In genomic region chr5:12313602-12314001, GRCh38 we compare ENCODE assay signal across 24 cellular contexts.
DNase-seq lines count a peak whose midpoint lies in the region; ATAC-seq lines count a peak whose summit lies in the region.
"Had no signal": no experiment of that assay in that cellular context is flagged by ENCODE, and none has a peak within 500 bp of the region (broad histone marks: within the 10 kb centered on the region; RNA-seq: fewer than 3 reads in every experiment).

No MANE protein-coding gene starts in this region.

- intact Hi-C loops in right cardiac atrium (cut with DNase I), result no loop called here

- peak; percentile 58 for ATAC-seq in GM18867 (IDR thresholded peaks at IDR 0.05; ENCODE audit: unreplicated experiment)
- ATAC-seq in GM21717 (IDR thresholded peaks at IDR 0.05; ENCODE audit: unreplicated experiment), result peak; percentile 61
- peak; percentile 57 for ATAC-seq in HG03064 (IDR thresholded peaks at IDR 0.05; ENCODE audit: low read depth, unreplicated experiment)
- peak; percentile 59 for ATAC-seq in HG03571 (IDR thresholded peaks at IDR 0.05; ENCODE audit: unreplicated experiment)
- no peak for ATAC-seq in right cardiac atrium
- ATAC-seq: activated CD8-positive, alpha-beta T cell treated with anti-CD3 and anti-CD28 coated beads, Interleukin-2, amount 10 ng/mL, durations not matched to agents 7 days and 5 days; naive thymus-derived CD4-positive, alpha-beta T cell; stimulated activated naive CD8-positive, alpha-beta T cell treated with anti-CD3 and anti-CD28 coated beads, Interleukin-15, amount 100 ng/mL, for 72 hours had no signal

- no peaks in the 10 kb centered on the region for H3K4me1 ChIP-seq in right cardiac atrium (ENCODE audit: control insufficient read depth, insufficient read depth, low read length)
- H3K4me1 ChIP-seq: SJSA1, upper lobe of left lung had no signal

- H3K27me3 ChIP-seq in right cardiac atrium (ENCODE audit: control insufficient read depth, insufficient read depth), result no peaks in the 10 kb centered on the region
- H3K27me3 ChIP-seq: hepatocyte, SJSA1, upper lobe of left lung had no signal

- no peaks in the 10 kb centered on the region for H3K9me3 ChIP-seq in right cardiac atrium (ENCODE audit: control insufficient read depth, low read length)
- H3K9me3 ChIP-seq: SJSA1, upper lobe of left lung had no signal

- DNase-seq in hypothalamus (lab: John Stamatoyannopoulos, UW), result no peak
- DNase-seq in NCI-H128 (lab: John Stamatoyannopoulos, UW; ENCODE audit: unreplicated experiment), result no peak
- DNase-seq in NCI-H1436 (lab: John Stamatoyannopoulos, UW), result no peak
- no peak for DNase-seq in right cardiac atrium
- DNase-seq: ACHN; activated CD4-positive, CD25-positive, alpha-beta regulatory T cell; activated CD8-positive, alpha-beta T cell treated with anti-CD3 and anti-CD28 coated beads, Interleukin-2, amount 10 ng/mL, durations not matched to agents 7 days and 5 days; activated T-cell treated with anti-CD3 and anti-CD28 coated beads, Interleukin-2, amount 50 U/mL, for 48 hours; CD4-positive, CD25-positive, alpha-beta regulatory T cell; DMS153; GM23248; kidney; naive thymus-derived CD4-positive, alpha-beta T cell; NCI-H1105 treated with DMSO at 0.1 percent for 48 hours; NCI-H748 treated with DMSO at 0.1 percent for 48 hours; posterior cingulate gyrus; stimulated activated naive CD8-positive, alpha-beta T cell treated with anti-CD3 and anti-CD28 coated beads, Interleukin-15, amount 100 ng/mL, for 72 hours; upper lobe of left lung had no signal

- no peak overlapping the region for H3K4me3 ChIP-seq in right cardiac atrium (ENCODE audit: low read length)
- H3K4me3 ChIP-seq: GM23248, hepatocyte, SJSA1, upper lobe of left lung had no signal

- WGBS in right cardiac atrium, result 66% methylated on average over 2 of the region's 2 CpGs

- no peak overlapping the region for H3K27ac ChIP-seq in right cardiac atrium (ENCODE audit: low read length)
- H3K27ac ChIP-seq: GM23248, hepatocyte, SJSA1, upper lobe of left lung had no signal

Comparison
In these comparisons a context has a peak if more than half of its experiments do, and no peak if none do; other contexts are left out.
1. ATAC-seq: peak in GM18867 (single experiment), GM21717 (single experiment), HG03064 (single experiment) and HG03571 (single experiment); none in right cardiac atrium (0 of 2).